Comparison of ENCODE assay signal across 14 cellular contexts in genomic region chr3:185718736-185719456, GRCh38.
DNase-seq lines count a peak whose midpoint lies in the region; ATAC-seq and TF ChIP-seq lines count a peak whose summit lies in the region.
"Had no signal": no experiment of that assay in that cellular context is flagged by ENCODE, and none has a peak within 500 bp of the region (broad histone marks: within the 10 kb centered on the region; RNA-seq: fewer than 3 reads in every experiment).

No MANE protein-coding gene starts in this region.

- H3K27ac ChIP-seq in mesodermal cell (ENCODE audit: low read depth, low read length, severe bottlenecking) (peak overlapping the region; percentile 83), smooth muscle cell (ENCODE audit: low read depth) (peak overlapping the region; percentile 90)

- peaks cover 24% of the 10 kb centered on the region for H3K36me3 Mint-ChIP-seq in HFFc6 (ENCODE audit: low read depth)
- no peaks in the 10 kb centered on the region for H3K36me3 Mint-ChIP-seq in chondrocyte (ENCODE audit: low read depth)

- H3K9ac ChIP-seq in smooth muscle cell (ENCODE audit: low read depth) = no peak overlapping the region

- ATAC-seq in HG03378 (IDR thresholded peaks at IDR 0.05; ENCODE audit: unreplicated experiment) (no peak), omental fat pad (ENCODE audit: low FRiP score) (no peak)

- DNase-seq in HFFc6 (no peak), chondrocyte (ENCODE audit: low spot score) (no peak), smooth muscle cell (lab: John Stamatoyannopoulos, UW; ENCODE audit: unreplicated experiment) (no peak), MV-4-11 (lab: John Stamatoyannopoulos, UW) (no peak), omental fat pad (ENCODE audit: low spot score) (no peak)
- DNase-seq: ACHN; DMS153; NCI-H1436; NCI-H2029 treated with DMSO at 0.1 percent for 48 hours; NCI-H524 treated with DMSO at 0.1 percent for 48 hours; NK-92 treated with Interleukin-12 subunit alpha and Interleukin-12 subunit beta, amount 100 ng/mL, for 24 hours had no signal

- no peaks in the 10 kb centered on the region for H3K27me3 ChIP-seq in smooth muscle cell (ENCODE audit: low read depth)

- H4K20me1 ChIP-seq in smooth muscle cell (ENCODE audit: low read depth) = peaks cover 99% of the 10 kb centered on the region

- H3K4me3 Mint-ChIP-seq in HFFc6 (no peak overlapping the region), chondrocyte (ENCODE audit: unreplicated experiment) (no peak overlapping the region)

- H3K27ac Mint-ChIP-seq in HFFc6 (peak overlapping the region; percentile 89), chondrocyte (ENCODE audit: unreplicated experiment) (peak overlapping the region; percentile 28)

- H3K4me3 ChIP-seq in mesodermal cell (ENCODE audit: extremely low read depth, insufficient read depth, low read length, poor library complexity, severe bottlenecking) = no peak overlapping the region
- no peak overlapping the region for H3K4me3 ChIP-seq in smooth muscle cell
- H3K4me3 ChIP-seq: HAP-1 had no signal

- peak overlapping the region; percentile 51 for H3K4me2 ChIP-seq in smooth muscle cell

- H3K36me3 ChIP-seq in mesodermal cell (ENCODE audit: control insufficient read depth, insufficient read depth, low read length) = peaks cover 30% of the 10 kb centered on the region
- H3K36me3 ChIP-seq in smooth muscle cell (ENCODE audit: low read depth) = no peaks in the 10 kb centered on the region
- H3K36me3 ChIP-seq: HAP-1 had no signal

- no peaks in the 10 kb centered on the region for H3K9me3 ChIP-seq in mesodermal cell (ENCODE audit: control insufficient read depth, low read length)
- H3K9me3 ChIP-seq in smooth muscle cell (replicated peaks; ENCODE audit: low read depth) = no peaks in the 10 kb centered on the region
- H3K9me3 ChIP-seq: HAP-1 had no signal

- H2AFZ ChIP-seq in smooth muscle cell (ENCODE audit: low read depth) = no peak overlapping the region

- peaks cover 85% of the 10 kb centered on the region for H3K79me2 ChIP-seq in smooth muscle cell (ENCODE audit: low read depth)

- H3K9me3 Mint-ChIP-seq in HFFc6 (no peaks in the 10 kb centered on the region), chondrocyte (ENCODE audit: low read depth) (peaks cover 2% of the 10 kb centered on the region)

- H3K27me3 Mint-ChIP-seq in HFFc6 (ENCODE audit: insufficient read depth) = no peaks in the 10 kb centered on the region; the same call in 1 of the 2 replicates
- H3K27me3 Mint-ChIP-seq in chondrocyte (ENCODE audit: low read depth) = no peaks in the 10 kb centered on the region

- H3K4me1 Mint-ChIP-seq in HFFc6 (ENCODE audit: low read depth) = peaks cover 82% of the 10 kb centered on the region
- H3K4me1 Mint-ChIP-seq in chondrocyte (ENCODE audit: low read depth) = peaks cover 63% of the 10 kb centered on the region

- TF ChIP-seq CTCF in HFFc6 (IDR thresholded peaks at IDR 0.05) = no peak
- no peak for TF ChIP-seq CTCF in chondrocyte (IDR thresholded peaks at IDR 0.05)
- no peak for TF ChIP-seq CTCF in smooth muscle cell (IDR thresholded peaks at IDR 0.05; ENCODE audit: borderline replicate concordance, insufficient read depth, poor library complexity, severe bottlenecking)
- TF ChIP-seq CTCF in omental fat pad (IDR thresholded peaks at IDR 0.05) = no peak

- H3K4me1 ChIP-seq in mesodermal cell (ENCODE audit: control insufficient read depth, insufficient read depth, low read length, poor library complexity, severe bottlenecking) (peaks cover 62% of the 10 kb centered on the region), smooth muscle cell (ENCODE audit: low read depth) (peaks cover 35% of the 10 kb centered on the region)
- H3K4me1 ChIP-seq: HAP-1 had no signal

- H3F3A ChIP-seq in smooth muscle cell (ENCODE audit: low read depth) = peaks cover 17% of the 10 kb centered on the region

- 91 to 98% methylated on average over 4 of the region's 5 CpGs for WGBS in mesodermal cell (ENCODE audit: insufficient coverage in 2 of 2), 2 experiments
- 89% methylated on average over 5 of the region's 5 CpGs for WGBS in smooth muscle cell (ENCODE audit: low lambda C conversion rate)
